ENCODE assay signal across 16 cellular contexts in the genomic region with DNA sequence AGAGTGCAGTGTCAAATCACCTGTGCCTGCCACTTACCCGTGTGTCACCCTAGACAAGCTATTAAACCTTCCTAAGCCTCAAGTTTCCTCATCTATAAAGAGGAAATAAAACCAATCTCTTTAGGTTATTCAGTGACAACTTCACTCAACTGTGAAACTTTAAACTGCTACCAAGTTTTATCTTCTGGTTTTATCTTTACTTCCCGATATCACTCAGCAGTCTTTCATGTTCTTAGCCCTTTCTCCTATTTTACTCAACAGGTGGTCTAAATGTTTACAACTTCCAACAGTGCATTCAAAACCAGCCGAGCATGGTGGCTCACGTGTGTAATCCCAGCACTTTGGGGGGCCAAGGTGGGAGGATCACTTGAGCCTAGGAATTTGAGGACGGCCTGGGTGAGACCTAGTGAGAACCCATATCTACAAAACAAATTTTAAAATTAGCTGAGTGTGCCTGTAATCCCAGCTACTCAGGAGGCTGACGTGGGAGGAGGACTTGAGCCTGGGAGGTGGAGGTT. TPM values are rescaled to one million over a fixed set of nuclear protein-coding genes. Genes with fewer than 3 reads are reported as not detected.
DNase-seq lines count a peak whose midpoint lies in the region; ATAC-seq, FAIRE-seq and TF ChIP-seq lines count a peak whose summit lies in the region.
"Had no signal": no experiment of that assay in that cellular context is flagged by ENCODE, and none has a peak within 500 bp of the region (broad histone marks: within the 10 kb centered on the region; RNA-seq: fewer than 3 reads in every experiment).

No MANE protein-coding gene starts in this region.

- CTCF ChIA-PET in GM12878 (lab: Yijun Ruan, JAX), result interaction anchor here (1.0 to 5.8 kb wide), 7 partner anchors 14 to 259 kb away, joined by 3 to 127 read pairs (median 8); no protein-coding TSS in a partner anchor
- CTCF ChIA-PET in PC-9 (lab: Charles Lee), result interaction anchor here (1.7 kb wide), 1 partner anchor 232 kb away, joined by 5 read pairs; no protein-coding TSS in a partner anchor

- SMC1A ChIA-PET in GM12878 (lab: Charles Lee; ENCODE audit: uncharacterized antibody, unreplicated experiment), result interaction anchor here (0.6 to 5.7 kb wide), 8 partner anchors 7 to 260 kb away, joined by 3 to 75 read pairs (median 8); no protein-coding TSS in a partner anchor

- peak overlapping the region; percentile 24 to 31 for H3K4me3 Mint-ChIP-seq in stimulated activated naive CD8-positive, alpha-beta T cell treated with anti-CD3 and anti-CD28 coated beads, Interleukin-15, amount 100 ng/mL, for 72 hours
- H3K4me3 Mint-ChIP-seq: naive thymus-derived CD4-positive, alpha-beta T cell had no signal

- no peak for TF ChIP-seq RAD21 in GM12878 (IDR thresholded peaks at IDR 0.05; ENCODE audit: insufficient read depth, low read depth, low read length)

- H3K4me1 ChIP-seq in GM12878 (ENCODE audit: control insufficient read depth, insufficient read depth, low read length), result peaks cover 10% of the 10 kb centered on the region
- no peaks in the 10 kb centered on the region for H3K4me1 ChIP-seq in PC-9 (replicated peaks; ENCODE audit: insufficient read depth)
- no peaks in the 10 kb centered on the region for H3K4me1 ChIP-seq in aorta (ENCODE audit: control insufficient read depth in 1 of 2, insufficient read depth in 2 of 2, low read length in 2 of 2)

- no peaks in the 10 kb centered on the region for H3K9me3 Mint-ChIP-seq in stimulated activated naive CD8-positive, alpha-beta T cell treated with anti-CD3 and anti-CD28 coated beads, Interleukin-15, amount 100 ng/mL, for 72 hours
- H3K9me3 Mint-ChIP-seq: naive thymus-derived CD4-positive, alpha-beta T cell had no signal

- FAIRE-seq in GM12878 (lab: Jason Lieb, UNC), result peak; percentile 23

- H3K27ac ChIP-seq in GM12878 (ENCODE audit: control insufficient read depth, insufficient read depth) (no peak overlapping the region), PC-9 (no peak overlapping the region), aorta (ENCODE audit: low read depth in 1 of 2, low read length in 2 of 2) (no peak overlapping the region)
- H3K27ac ChIP-seq: BLaER1, body of pancreas, left lung had no signal

- peaks cover 20% of the 10 kb centered on the region for H3K4me1 Mint-ChIP-seq in stimulated activated naive CD8-positive, alpha-beta T cell treated with anti-CD3 and anti-CD28 coated beads, Interleukin-15, amount 100 ng/mL, for 72 hours

- H3K4me3 ChIP-seq in GM12878, result no peak overlapping the region
- no peak overlapping the region for H3K4me3 ChIP-seq in PC-9
- no peak overlapping the region for H3K4me3 ChIP-seq in aorta (ENCODE audit: low read length in 2 of 2)
- H3K4me3 ChIP-seq: BLaER1, body of pancreas, left lung had no signal

- no peaks in the 10 kb centered on the region for H3K9me3 ChIP-seq in GM12878 (replicated peaks; ENCODE audit: control insufficient read depth, insufficient read depth, low read length)
- H3K9me3 ChIP-seq in PC-9 (ENCODE audit: insufficient read depth, low read depth), result no peaks in the 10 kb centered on the region
- H3K9me3 ChIP-seq in aorta (ENCODE audit: control insufficient read depth, low read length), result no peaks in the 10 kb centered on the region
- H3K9me3 ChIP-seq: BLaER1, body of pancreas, left lung had no signal

- ATAC-seq in HG03175 (IDR thresholded peaks at IDR 0.05; ENCODE audit: unreplicated experiment), result peak; percentile 57
- peak; percentile 48 for ATAC-seq in GM12878
- peak; percentile 82 for ATAC-seq in stimulated activated naive CD8-positive, alpha-beta T cell treated with anti-CD3 and anti-CD28 coated beads, Interleukin-15, amount 100 ng/mL, for 72 hours
- ATAC-seq in aorta (ENCODE audit: low FRiP score), result no peak
- ATAC-seq: body of pancreas; left lung; naive thymus-derived CD4-positive, alpha-beta T cell had no signal

- H3K27ac Mint-ChIP-seq in stimulated activated naive CD8-positive, alpha-beta T cell treated with anti-CD3 and anti-CD28 coated beads, Interleukin-15, amount 100 ng/mL, for 72 hours, result peak overlapping the region in 1 of 2 donors; percentile 64

- H2AFZ ChIP-seq in GM12878 (ENCODE audit: control insufficient read depth, low read depth, low read length) (no peak overlapping the region), PC-9 (no peak overlapping the region)

- RAD21 ChIA-PET in GM12878 (lab: Charles Lee; ENCODE audit: unreplicated experiment), result interaction anchor here (1.0 to 5.2 kb wide), 6 partner anchors 56 to 259 kb away, joined by 3 to 63 read pairs (median 3); no protein-coding TSS in a partner anchor

- TF ChIP-seq CTCF in GM12878 (IDR thresholded peaks at IDR 0.05 in 2 of 3, conservative IDR thresholded peaks at IDR 0.05 in 1 of 3; ENCODE audit: control insufficient read depth in 2 of 3, extremely low read depth in 1 of 3, insufficient read depth in 1 of 3, low read depth in 3 of 3, low read length in 3 of 3) (no peak), PC-9 (conservative IDR thresholded peaks at IDR 0.05) (no peak)

- H3K27me3 Mint-ChIP-seq in stimulated activated naive CD8-positive, alpha-beta T cell treated with anti-CD3 and anti-CD28 coated beads, Interleukin-15, amount 100 ng/mL, for 72 hours, result peaks cover 43% of the 10 kb centered on the region

- no peak for TF ChIP-seq POLR2A in GM12878 (IDR thresholded peaks at IDR 0.05; ENCODE audit: low read depth, low read length)

- no peak overlapping the region for H3K9ac ChIP-seq in GM12878 (ENCODE audit: control insufficient read depth, insufficient read depth, low read length)
- H3K9ac ChIP-seq: BLaER1 had no signal

- in situ Hi-C loops in GM12878 (cut with MboI), result loop anchor here (5.0 kb wide), 2 partner anchors 228 to 258 kb away; no protein-coding TSS in a partner anchor

- TF ChIP-seq EP300 in GM12878 (IDR thresholded peaks at IDR 0.05; ENCODE audit: borderline replicate concordance in 1 of 2, control insufficient read depth in 1 of 2, low read depth in 2 of 2, low read length in 2 of 2), result no peak

- no peaks in the 10 kb centered on the region for H3K27me3 ChIP-seq in GM12878 (replicated peaks in 1 of 2; ENCODE audit: control insufficient read depth in 2 of 2, insufficient read depth in 2 of 2, low read length in 1 of 2)
- H3K27me3 ChIP-seq in PC-9 (ENCODE audit: insufficient read depth, low read depth), result no peaks in the 10 kb centered on the region
- H3K27me3 ChIP-seq in aorta (ENCODE audit: control insufficient read depth in 1 of 2, insufficient read depth in 2 of 2, low read length in 1 of 2), result no peaks in the 10 kb centered on the region
- H3K27me3 ChIP-seq: BLaER1, body of pancreas, left lung had no signal

- H3K36me3 ChIP-seq in GM12878 (ENCODE audit: control insufficient read depth in 2 of 2, insufficient read depth in 2 of 2, low read length in 1 of 2), result no peaks in the 10 kb centered on the region
- no peaks in the 10 kb centered on the region for H3K36me3 ChIP-seq in PC-9 (ENCODE audit: low read depth)
- H3K36me3 ChIP-seq in aorta (ENCODE audit: control insufficient read depth in 1 of 2, insufficient read depth in 2 of 2, low read length in 1 of 2), result no peaks in the 10 kb centered on the region
- H3K36me3 ChIP-seq: BLaER1, left lung had no signal

- BruUV-seq in GM12878 (replicated peaks; lab: Mats Ljungman, UMichigan), result no TSS peak
- no TSS peak for BruUV-seq in PC-9 (replicated peaks; lab: Mats Ljungman, UMichigan)

- POLR2A ChIA-PET in GM12878 (lab: Charles Lee) (no interaction called here), PC-9 (lab: Charles Lee; ENCODE audit: unreplicated experiment) (interaction anchor here (0.7 kb wide), 1 partner anchor 247 kb away, joined by 6 read pairs; no protein-coding TSS in a partner anchor)

- intact Hi-C loops in GM12878 (cut with micrococcal nuclease; ENCODE audit: unreplicated experiment), result loop anchor here (5.0 kb wide), 3 partner anchors 73 to 438 kb away; partner anchors contain the start of gene GTF2F2
- intact Hi-C loops in PC-9 (cut with micrococcal nuclease; ENCODE audit: unreplicated experiment), result loop anchor here (1.0 to 5.0 kb wide), 2 partner anchors 71 to 158 kb away; partner anchors contain the start of gene GTF2F2
- intact Hi-C loops in aorta (cut with DNase I), result loop anchor here (5.0 to 10.0 kb wide), 2 partner anchors 258 to 326 kb away; no protein-coding TSS in a partner anchor

- no peaks in the 10 kb centered on the region for H4K20me1 ChIP-seq in GM12878 (ENCODE audit: control insufficient read depth, insufficient read depth)
- H4K20me1 ChIP-seq in PC-9 (ENCODE audit: insufficient read depth), result no peaks in the 10 kb centered on the region
- H4K20me1 ChIP-seq: BLaER1 had no signal

- 3% methylated on average over 6 of the region's 6 CpGs for whole genome bisulfite sequencing in GM12878 (ENCODE audit: insufficient coverage, insufficient replicate concordance, low lambda C conversion rate, missing lambda C conversion rate)
- 79% methylated on average over 6 of the region's 6 CpGs for WGBS in aorta, 2 donors

- DNase-seq in stimulated activated CD4-positive, alpha-beta T cell treated with anti-CD3 and anti-CD28 coated beads, Interleukin-1b, Interleukin-23, amount 100 ng/mL, for 48 hours, result peak; percentile 19
- DNase-seq in stimulated activated CD4-positive, alpha-beta T cell treated with anti-CD3 and anti-CD28 coated beads, Interleukin-2, amount 100 ng/mL, for 48 hours, result no peak
- DNase-seq in GM12878 (ENCODE audit: low read depth, low spot score), result no peak
- DNase-seq in stimulated activated naive CD8-positive, alpha-beta T cell treated with anti-CD3 and anti-CD28 coated beads, Interleukin-15, amount 100 ng/mL, for 72 hours, result peak in 1 of 2 donors; percentile 32
- no peak for DNase-seq in PC-9
- no peak for DNase-seq in NCI-H2107 treated with DMSO at 0.1 percent for 48 hours (lab: John Stamatoyannopoulos, UW; ENCODE audit: unreplicated experiment)
- no peak for DNase-seq in aorta
- DNase-seq: activated gamma-delta T cell; body of pancreas; DMS79 treated with DMSO at 0.1 percent for 48 hours; hypothalamus; left lung; naive thymus-derived CD4-positive, alpha-beta T cell; NCI-H510A had no signal

- H3F3A ChIP-seq in PC-9 (ENCODE audit: insufficient read depth, low read depth), result no peaks in the 10 kb centered on the region

- no peaks in the 10 kb centered on the region for H3K79me2 ChIP-seq in GM12878 (ENCODE audit: control insufficient read depth, insufficient read depth, low read length)
- no peaks in the 10 kb centered on the region for H3K79me2 ChIP-seq in PC-9 (ENCODE audit: low read depth)

- peak overlapping the region; percentile 53 for H3K4me2 ChIP-seq in GM12878 (ENCODE audit: control insufficient read depth, insufficient read depth)
- no peak overlapping the region for H3K4me2 ChIP-seq in PC-9
- H3K4me2 ChIP-seq: BLaER1 had no signal

- no peaks in the 10 kb centered on the region for H3K9me2 ChIP-seq in PC-9 (ENCODE audit: insufficient read depth)

RNA-seq across cellular contexts. Expression of gene GPALPP1, which starts 59.6 kb away (rescaled TPM):
- total RNA-seq in GM12878 (2013; cell fraction: nucleolus; rRNA removed), result 76.5 and 84.7 TPM in 2 replicates
- total RNA-seq in GM12878 (2014; rRNA removed) (30.5 and 32.4 TPM in 2 replicates), GM12878 (2014; rRNA removed; fragmentation: Illumina TruSeq; extraction: Trizol) (32.0 and 32.4 TPM in 2 replicates), GM12878 (2021) (26.2 and 28.3 TPM in 2 replicates), PC-9 (2021) (36.4 and 42.2 TPM in 2 replicates), aorta (10 to 100 TPM; 23.8 to 28.5 TPM)
- 11.5 TPM for polyA plus RNA-seq in GM12878 (2011; ENCODE audit: low read depth)
- polyA plus RNA-seq in GM12878 (2011; rRNA removed) (25.9 and 37.4 TPM in 2 replicates), GM12878 (2014; fragmentation: Illumina TruSeq; extraction: Trizol) (28.7 and 31.9 TPM in 2 replicates), GM12878 (2014; fragmentation: Nextera tagmentation; extraction: Ambion mirVana) (10 to 100 TPM; 14.2 to 21.2 TPM), GM12878 (2014; rRNA removed) (23.8 and 26.6 TPM in 2 replicates), GM12878 (2016; fragmentation: Nextera tagmentation; extraction: Ambion mirVana) (10 to 100 TPM; 27.6 to 28.4 TPM), aorta (10 to 100 TPM in 1 of 2 donors, 1 to 10 TPM in 1; 4.8 to 12.6 TPM)
- polyA plus RNA-seq in GM12878 (2011; cell fraction: cytosol; rRNA removed), result 11.7 and 12.1 TPM in 2 replicates
- polyA plus RNA-seq in GM12878 (2011; cell fraction: nucleus; rRNA removed), result 36.0 TPM in 2 replicates
- polyA plus RNA-seq in GM12878 (2012), result 15.8 and 17.5 TPM in 2 replicates
- polyA minus RNA-seq in GM12878 (2011; rRNA and poly(A)+ RNA removed), result 12.1 and 14.0 TPM in 2 replicates
- polyA minus RNA-seq in GM12878 (2011; cell fraction: cytosol; rRNA and poly(A)+ RNA removed), result 7.7 and 8.0 TPM in 2 replicates
- 36.0 and 45.5 TPM in 2 replicates for polyA minus RNA-seq in GM12878 (2011; cell fraction: nucleus; rRNA and poly(A)+ RNA removed)

RNA-seq across cellular contexts. Expression of gene NUFIP1, which starts 59.7 kb away (rescaled TPM):
- 6.7 and 8.1 TPM in 2 replicates for total RNA-seq in GM12878 (2013; cell fraction: nucleolus; rRNA removed)
- total RNA-seq in GM12878 (2014; rRNA removed) (4.2 and 6.2 TPM in 2 replicates), GM12878 (2014; rRNA removed; fragmentation: Illumina TruSeq; extraction: Trizol) (10.9 TPM in 2 replicates), GM12878 (2021) (8.3 and 8.5 TPM in 2 replicates), PC-9 (2021) (6.7 and 7.3 TPM in 2 replicates), aorta (1 to 10 TPM; 4.4 to 4.6 TPM)
- 3.5 TPM for polyA plus RNA-seq in GM12878 (2011; ENCODE audit: low read depth)
- polyA plus RNA-seq in GM12878 (2011; rRNA removed) (2.9 and 5.5 TPM in 2 replicates), GM12878 (2014; fragmentation: Illumina TruSeq; extraction: Trizol) (10.9 and 11.0 TPM in 2 replicates), GM12878 (2014; fragmentation: Nextera tagmentation; extraction: Ambion mirVana) (1 to 10 TPM; 2.5 to 4.0 TPM), GM12878 (2014; rRNA removed) (4.1 and 5.5 TPM in 2 replicates), GM12878 (2016; fragmentation: Nextera tagmentation; extraction: Ambion mirVana) (10 to 100 TPM in 1 of 2 experiments, 1 to 10 TPM in 1; 9.8 to 11.2 TPM), aorta (1 to 10 TPM; 1.9 to 2.6 TPM)
- polyA plus RNA-seq in GM12878 (2011; cell fraction: cytosol; rRNA removed), result 3.5 and 3.8 TPM in 2 replicates
- polyA plus RNA-seq in GM12878 (2011; cell fraction: nucleus; rRNA removed), result 2.7 and 4.1 TPM in 2 replicates
- polyA plus RNA-seq in GM12878 (2012), result 4.3 and 4.7 TPM in 2 replicates
- 2.3 and 3.1 TPM in 2 replicates for polyA minus RNA-seq in GM12878 (2011; rRNA and poly(A)+ RNA removed)
- polyA minus RNA-seq in GM12878 (2011; cell fraction: cytosol; rRNA and poly(A)+ RNA removed), result 1.7 and 2.7 TPM in 2 replicates
- 2.9 and 5.1 TPM in 2 replicates for polyA minus RNA-seq in GM12878 (2011; cell fraction: nucleus; rRNA and poly(A)+ RNA removed)
